8 cellular contexts compared by ENCODE assay signal in genomic region chr3:50243552-50243895, GRCh38. TPM values are rescaled to one million over a fixed set of nuclear protein-coding genes. Genes with fewer than 3 reads are reported as not detected.
DNase-seq lines count a peak whose midpoint lies in the region; ATAC-seq and TF ChIP-seq lines count a peak whose summit lies in the region.

No MANE protein-coding gene starts in this region.

- H3K36me3 ChIP-seq in CD8-positive, alpha-beta T cell (ENCODE audit: insufficient read depth, low read length), result peaks cover 17% of the 10 kb centered on the region
- H3K36me3 ChIP-seq in esophagus (ENCODE audit: control insufficient read depth in 2 of 2, insufficient read depth in 2 of 2, low read length in 1 of 2) (peaks cover 0 to 13% of the 10 kb centered on the region in 2 donors), trophoblast cell (ENCODE audit: control insufficient read depth in 1 of 2, insufficient read depth in 2 of 2, low read length in 2 of 2) (peaks cover 16 to 18% of the 10 kb centered on the region in 2 experiments)

- no peak overlapping the region for H2BK12ac ChIP-seq in trophoblast cell (ENCODE audit: low read length)

- no peak for TF ChIP-seq CTCF in CD8-positive, alpha-beta T cell (IDR thresholded peaks at IDR 0.05)

- H3K4me2 ChIP-seq in trophoblast cell (ENCODE audit: low read length), result no peak overlapping the region

- H3K4me1 ChIP-seq in CD8-positive, alpha-beta T cell (ENCODE audit: insufficient read depth, low read length), result peaks cover 89% of the 10 kb centered on the region
- H3K4me1 ChIP-seq in esophagus (ENCODE audit: control insufficient read depth in 2 of 2, insufficient read depth in 2 of 2, low read length in 1 of 2), result peaks cover 29 to 64% of the 10 kb centered on the region in 2 donors
- H3K4me1 ChIP-seq in trophoblast cell (ENCODE audit: control insufficient read depth in 1 of 2, insufficient read depth in 2 of 2, low read length in 2 of 2), result peaks cover 39 to 50% of the 10 kb centered on the region in 2 experiments

- peak overlapping the region; percentile 35 for H3K4me3 Mint-ChIP-seq in CD8-positive, alpha-beta T cell
- peak overlapping the region; percentile 31 for H3K4me3 Mint-ChIP-seq in T-helper 17 cell

- no peak for DNase-seq in CD8-positive, alpha-beta T cell
- DNase-seq in T-helper 17 cell (no peak), trophoblast cell (no peak), HEK293T (ENCODE audit: extremely low spot score) (no peak), ACHN (no peak)

- no peak overlapping the region for H3K18ac ChIP-seq in trophoblast cell (ENCODE audit: low read length)

- no peak overlapping the region for H3K14ac ChIP-seq in trophoblast cell (ENCODE audit: low read length)

- peak overlapping the region; percentile 36 for H3K4ac ChIP-seq in trophoblast cell (ENCODE audit: low read depth, low read length)

- no peak overlapping the region for H3K9ac ChIP-seq in trophoblast cell (ENCODE audit: low read length)

- intact Hi-C loops in CD8-positive, alpha-beta T cell (cut with DNase I, micrococcal nuclease), result no loop called here

- H3K23ac ChIP-seq in trophoblast cell (ENCODE audit: low read length), result no peak overlapping the region

- no peak overlapping the region for H4K12ac ChIP-seq in trophoblast cell (ENCODE audit: low read depth, low read length)

- H3K79me2 ChIP-seq in trophoblast cell (ENCODE audit: control insufficient read depth, insufficient read depth, low read length, poor library complexity), result peaks cover 12% of the 10 kb centered on the region

- H4K91ac ChIP-seq in trophoblast cell (ENCODE audit: low read depth, low read length), result peak overlapping the region; percentile 41

- peaks cover 76% of the 10 kb centered on the region for H3K4me1 Mint-ChIP-seq in CD8-positive, alpha-beta T cell (ENCODE audit: low read depth)
- peaks cover 64% of the 10 kb centered on the region for H3K4me1 Mint-ChIP-seq in T-helper 17 cell

- no peak overlapping the region for H2AFZ ChIP-seq in trophoblast cell (ENCODE audit: insufficient read depth, low read length, poor library complexity)

- no peak overlapping the region for H3K4me3 ChIP-seq in CD8-positive, alpha-beta T cell (ENCODE audit: low read depth, low read length)
- H3K4me3 ChIP-seq in esophagus (ENCODE audit: low read depth in 1 of 2, low read length in 2 of 2) (no peak overlapping the region), trophoblast cell (ENCODE audit: low read depth, low read length) (no peak overlapping the region)

- no peak for ATAC-seq in CD8-positive, alpha-beta T cell
- ATAC-seq in T-helper 17 cell (no peak), HG03139 (IDR thresholded peaks at IDR 0.05; ENCODE audit: unreplicated experiment) (no peak), GM18861 (IDR thresholded peaks at IDR 0.05; ENCODE audit: unreplicated experiment) (no peak)

- H3K27ac Mint-ChIP-seq in CD8-positive, alpha-beta T cell, result peak overlapping the region; percentile 94
- peak overlapping the region; percentile 95 for H3K27ac Mint-ChIP-seq in T-helper 17 cell

- in situ Hi-C loops in ACHN (cut with HindIII; ENCODE audit: low pct_ligation_motif_present, low pct_unique_long_range_greater_than_20kb, low sequenced_read_pairs), result no loop called here

- POLR2A ChIA-PET in CD8-positive, alpha-beta T cell (lab: Charles Lee), result interaction anchor here (0.7 to 1.5 kb wide), 3 partner anchors 15 to 120 kb away, joined by 3 to 5 read pairs (median 4); no protein-coding TSS in a partner anchor
- POLR2A ChIA-PET in HEK293T (lab: Yijun Ruan, JAX), result interaction anchor here (1.5 to 1.8 kb wide), 2 partner anchors 8 to 15 kb away, joined by 7 to 9 read pairs; partner anchors contain the start of gene GNAI2

- peaks cover 38% of the 10 kb centered on the region for H3K36me3 Mint-ChIP-seq in CD8-positive, alpha-beta T cell
- H3K36me3 Mint-ChIP-seq in T-helper 17 cell (ENCODE audit: low read depth), result peaks cover 2% of the 10 kb centered on the region

- 76 to 82% methylated on average over 4 of the region's 4 CpGs for WGBS in esophagus, 2 donors
- no CpG with 5 or more reads among the region's 4 CpGs for WGBS in trophoblast cell (ENCODE audit: extremely low coverage, insufficient coverage, insufficient read length)

- no peak overlapping the region for H2AK5ac ChIP-seq in trophoblast cell (ENCODE audit: low read length)

- no peaks in the 10 kb centered on the region for H3K27me3 Mint-ChIP-seq in CD8-positive, alpha-beta T cell (ENCODE audit: low read depth)
- no peaks in the 10 kb centered on the region for H3K27me3 Mint-ChIP-seq in T-helper 17 cell

- peak overlapping the region; percentile 38 for H3K27ac ChIP-seq in CD8-positive, alpha-beta T cell (ENCODE audit: low read depth, low read length)
- peak overlapping the region; percentile 69 to 87 for H3K27ac ChIP-seq in esophagus (ENCODE audit: low read depth in 2 of 2, low read length in 1 of 2)
- H3K27ac ChIP-seq in trophoblast cell (ENCODE audit: low read depth, low read length), result peak overlapping the region; percentile 41

- H3K9me3 Mint-ChIP-seq in CD8-positive, alpha-beta T cell, result no peaks in the 10 kb centered on the region

- no peak overlapping the region for H2BK120ac ChIP-seq in trophoblast cell (ENCODE audit: insufficient read depth, low read length, poor library complexity)

- no peaks in the 10 kb centered on the region for H3K9me3 ChIP-seq in CD8-positive, alpha-beta T cell (ENCODE audit: low read length)
- H3K9me3 ChIP-seq in T-helper 17 cell (ENCODE audit: control insufficient read depth, low read length, poor library complexity, severe bottlenecking), result no peaks in the 10 kb centered on the region
- no peaks in the 10 kb centered on the region for H3K9me3 ChIP-seq in esophagus (ENCODE audit: control insufficient read depth in 2 of 2, insufficient read depth in 1 of 2, low read depth in 1 of 2, low read length in 1 of 2)
- no peaks in the 10 kb centered on the region for H3K9me3 ChIP-seq in trophoblast cell (ENCODE audit: insufficient read depth, low read depth, low read length)

- peak overlapping the region; percentile 14 for H2BK5ac ChIP-seq in trophoblast cell (ENCODE audit: low read depth, low read length, poor library complexity)

- H4K8ac ChIP-seq in trophoblast cell (ENCODE audit: low read depth, low read length), result no peak overlapping the region

- CTCF ChIA-PET in CD8-positive, alpha-beta T cell (lab: Charles Lee), result interaction anchor here (0.7 to 13.6 kb wide), 8 partner anchors 8 to 120 kb away, joined by 3 to 257 read pairs (median 3); no protein-coding TSS in a partner anchor
- CTCF ChIA-PET in HEK293T (lab: Yijun Ruan, JAX), result interaction anchor here (1.0 kb wide), 1 partner anchor 11 kb away, joined by 3 read pairs; no protein-coding TSS in a partner anchor

- H3K79me1 ChIP-seq in trophoblast cell (ENCODE audit: low read length), result peaks cover 12% of the 10 kb centered on the region

- no peaks in the 10 kb centered on the region for H3K27me3 ChIP-seq in CD8-positive, alpha-beta T cell (ENCODE audit: insufficient read depth, low read length)
- H3K27me3 ChIP-seq in esophagus (ENCODE audit: control insufficient read depth in 1 of 2, insufficient read depth in 2 of 2, low read length in 2 of 2) (no peaks in the 10 kb centered on the region), trophoblast cell (ENCODE audit: insufficient read depth, low read length) (no peaks in the 10 kb centered on the region)

TF ChIP-seq in HEK293T, 16 proteins besides CTCF, POLR2A, EP300 and RAD21:
- TF ChIP-seq ELF4 (IDR thresholded peaks at IDR 0.05), result no peak
- TF ChIP-seq SP1 (IDR thresholded peaks at IDR 0.05), result no peak

RNA-seq across cellular contexts. Expression of gene GNAI2, which starts 7.5 kb away (rescaled TPM):
- 100 to 1,000 TPM; 185 to 192 TPM for total RNA-seq in CD8-positive, alpha-beta T cell
- 100 to 1,000 TPM; 266 to 288 TPM for total RNA-seq in T-helper 17 cell
- 10 to 100 TPM; 52.2 to 61.8 TPM for polyA plus RNA-seq in esophagus
- 191 and 192 TPM in 2 replicates for polyA plus RNA-seq in trophoblast cell (2013)

RNA-seq across cellular contexts. Expression of gene SEMA3B, which starts 25.4 kb away (rescaled TPM):
- total RNA-seq in CD8-positive, alpha-beta T cell, result 1 to 10 TPM; 1.4 to 1.6 TPM
- total RNA-seq in T-helper 17 cell, result 1 to 10 TPM; 1.7 to 1.8 TPM
- polyA plus RNA-seq in esophagus, result 1 to 10 TPM; 5.2 to 7.8 TPM
- polyA plus RNA-seq in trophoblast cell (2013), result 1.8 and 2.0 TPM in 2 replicates

RNA-seq across cellular contexts. Expression of gene LSMEM2, which starts 35.4 kb away (rescaled TPM):
- not detected for total RNA-seq in CD8-positive, alpha-beta T cell
- not detected for total RNA-seq in T-helper 17 cell
- polyA plus RNA-seq in esophagus, result under 1 TPM; 0.07 to 0.16 TPM
- polyA plus RNA-seq in trophoblast cell (2013), result 0.06 and 0.08 TPM in 2 replicates

RNA-seq across cellular contexts. Expression of gene SLC38A3, which starts 38.5 kb away (rescaled TPM):
- total RNA-seq in CD8-positive, alpha-beta T cell, result 1 to 10 TPM; 4.8 to 7.2 TPM
- total RNA-seq in T-helper 17 cell, result under 1 TPM in 1 of 2 donors, not detected in 1; 0.78 TPM
- under 1 TPM; 0.08 to 0.11 TPM for polyA plus RNA-seq in esophagus
- polyA plus RNA-seq in trophoblast cell (2013), result 85.8 and 92.3 TPM in 2 replicates

RNA-seq across cellular contexts. Expression of gene IFRD2, which starts 48.7 kb away (rescaled TPM):
- 10 to 100 TPM; 42.4 to 42.9 TPM for total RNA-seq in CD8-positive, alpha-beta T cell
- total RNA-seq in T-helper 17 cell, result 10 to 100 TPM; 46.7 to 49.2 TPM
- 10 to 100 TPM; 65.6 to 69.5 TPM for polyA plus RNA-seq in esophagus
- polyA plus RNA-seq in trophoblast cell (2013), result 36.9 and 37.3 TPM in 2 replicates
